In the genomic region with DNA sequence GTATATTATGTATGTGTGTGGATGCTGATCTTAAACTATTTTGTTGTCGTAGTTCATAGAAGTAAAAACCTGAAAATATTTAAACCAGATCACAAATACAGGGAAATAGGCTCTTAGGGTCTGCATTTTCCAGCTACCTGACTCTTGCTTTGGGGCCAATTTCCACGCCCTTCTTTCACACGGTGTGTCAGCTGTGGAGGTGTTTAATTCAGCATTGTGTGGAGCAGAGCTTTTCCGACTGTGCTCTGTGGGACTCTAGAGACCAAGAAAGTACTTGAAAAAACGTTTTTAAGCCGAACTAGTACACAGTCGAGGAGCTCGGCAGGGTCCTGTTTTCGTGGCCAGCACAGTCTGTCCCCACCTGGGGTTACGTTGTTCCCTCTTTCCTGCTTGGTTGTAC, we compare ENCODE assay signal across 14 cellular contexts.
"Had no signal": no experiment of that assay in that cellular context is flagged by ENCODE, and none has a peak within 500 bp of the region (broad histone marks: within the 10 kb centered on the region; RNA-seq: fewer than 3 reads in every experiment).

No MANE protein-coding gene starts in this region.

- H3K9me3 ChIP-seq: breast epithelium, stomach, vagina had no signal

- H3K27me3 ChIP-seq: breast epithelium, dorsolateral prefrontal cortex, stomach, vagina had no signal

- H3K4me1 ChIP-seq: breast epithelium, vagina had no signal

- H3K36me3 ChIP-seq: breast epithelium, vagina had no signal

- H3K4me3 ChIP-seq: breast epithelium, dorsolateral prefrontal cortex, stomach, vagina had no signal

- ATAC-seq: activated T-cell treated with anti-CD3 and anti-CD28 coated beads, Interleukin-2, amount 50 U/mL, for 72 hours had no signal

- H3K27ac ChIP-seq: breast epithelium, vagina had no signal

- DNase-seq: activated CD4-positive, alpha-beta memory T cell treated with anti-CD3 and anti-CD28 coated beads for 36 hours; activated gamma-delta T cell treated with Interleukin-2 at 50 U/mL for 16 hours; activated naive CD8-positive, alpha-beta T cell treated with anti-CD3 and anti-CD28 coated beads, Interleukin-2, amount 10 ng/mL, durations not matched to agents 7 days and 5 days; activated T-cell treated with anti-CD3 and anti-CD28 coated beads, Interleukin-2, amount 50 U/mL, for 72 hours; anterior cingulate cortex; dorsolateral prefrontal cortex; foreskin melanocyte; naive B cell; stimulated activated CD4-positive, alpha-beta T cell treated with anti-CD3 and anti-CD28 coated beads, Interleukin-15, amount 100 ng/mL, for 24 hours; stimulated activated CD4-positive, alpha-beta T cell treated with anti-CD3 and anti-CD28 coated beads, Interleukin-4, amount 100 ng/mL, for 4 hours; stomach had no signal

- FAIRE-seq: keratinocyte had no signal
